Comparison of ENCODE assay signal across 30 cellular contexts in genomic region chr11:11379661-11380060, GRCh38. TPM values are rescaled to one million over a fixed set of nuclear protein-coding genes. Genes with fewer than 3 reads are reported as not detected.
"Had no signal": no experiment of that assay in that cellular context is flagged by ENCODE, and none has a peak within 500 bp of the region (broad histone marks: within the 10 kb centered on the region; RNA-seq: fewer than 3 reads in every experiment).

No MANE protein-coding gene starts in this region.

- H3K27me3 ChIP-seq: ovary, right lobe of liver, sigmoid colon, stomach, thyroid gland, tibial nerve, upper lobe of left lung, uterus had no signal

- H3K4me3 ChIP-seq: ovary, psoas muscle, right lobe of liver, sigmoid colon, stomach, thoracic aorta, thyroid gland, tibial nerve, upper lobe of left lung, uterus had no signal

- H3K27ac ChIP-seq: neutrophil, ovary, parathyroid adenoma, psoas muscle, right lobe of liver, sigmoid colon, stomach, thoracic aorta, thyroid gland, tibial nerve, upper lobe of left lung, uterus had no signal

- H3K4me1 Mint-ChIP-seq: naive thymus-derived CD8-positive, alpha-beta T cell; neural crest cell; stimulated activated effector memory CD8-positive, alpha-beta T cell treated with anti-CD3 and anti-CD28 coated beads, Interleukin-12 subunit alpha, Interleukin-12 subunit beta, amount 100 ng/mL, for 72 hours; stimulated activated naive B cell treated with anti-CD40 and anti-IgM and Interleukin-4, amounts not matched to agents 10 μg/mL and 1 μg/mL and 100 μg/mL, for 72 hours had no signal

- H3K27ac Mint-ChIP-seq: naive thymus-derived CD8-positive, alpha-beta T cell; natural killer cell treated with Interleukin-12 subunit alpha and Interleukin-12 subunit beta and Interleukin-15 and Interleukin-18, amount 100 ng/mL, for 72 hours; nephron progenitor cell; progenitor cell of endocrine pancreas; stimulated activated effector memory CD8-positive, alpha-beta T cell treated with anti-CD3 and anti-CD28 coated beads, Interleukin-12 subunit alpha, Interleukin-12 subunit beta, amount 100 ng/mL, for 72 hours; stimulated activated naive B cell treated with anti-CD40 and anti-IgM and Interleukin-4, amounts not matched to agents 10 μg/mL and 1 μg/mL and 100 μg/mL, for 72 hours; stimulated activated naive CD8-positive, alpha-beta T cell treated with anti-CD3 and anti-CD28 coated beads, Interleukin-15, Interleukin-2, amounts not matched to agents 100 ng/mL and 50 ng/mL, for 24 hours had no signal

- H3K36me3 ChIP-seq: neutrophil, ovary, right lobe of liver, stomach, thoracic aorta, uterus had no signal

- H3K9me3 Mint-ChIP-seq: naive thymus-derived CD8-positive, alpha-beta T cell; natural killer cell treated with Interleukin-12 subunit alpha and Interleukin-12 subunit beta and Interleukin-15 and Interleukin-18, amount 100 ng/mL, for 72 hours; nephron progenitor cell; neural crest cell; stimulated activated effector memory CD8-positive, alpha-beta T cell treated with anti-CD3 and anti-CD28 coated beads, Interleukin-12 subunit alpha, Interleukin-12 subunit beta, amount 100 ng/mL, for 72 hours; stimulated activated naive B cell treated with anti-CD40 and anti-IgM and Interleukin-4, amounts not matched to agents 10 μg/mL and 1 μg/mL and 100 μg/mL, for 72 hours; stimulated activated naive CD8-positive, alpha-beta T cell treated with anti-CD3 and anti-CD28 coated beads, Interleukin-15, Interleukin-2, amounts not matched to agents 100 ng/mL and 50 ng/mL, for 24 hours had no signal

- H3K27me3 Mint-ChIP-seq: progenitor cell of endocrine pancreas; stimulated activated naive CD8-positive, alpha-beta T cell treated with anti-CD3 and anti-CD28 coated beads, Interleukin-15, Interleukin-2, amounts not matched to agents 100 ng/mL and 50 ng/mL, for 24 hours had no signal

- DNase-seq: naive thymus-derived CD8-positive, alpha-beta T cell; nephron progenitor cell; nucleus accumbens; ovary; posterior cingulate gyrus; psoas muscle; right cardiac atrium; right lobe of liver; sigmoid colon; small intestine; stimulated activated CD4-positive, alpha-beta T cell treated with anti-CD3 and anti-CD28 coated beads, Interleukin-15, amount 100 ng/mL, for 24 hours; stimulated activated CD4-positive, alpha-beta T cell treated with anti-CD3 and anti-CD28 coated beads, Interleukin-2, amount 100 ng/mL, for 24 hours; stimulated activated CD4-positive, alpha-beta T cell treated with anti-CD3 and anti-CD28 coated beads, Interleukin-2, amount 100 ng/mL, for 48 hours; stimulated activated CD4-positive, alpha-beta T cell treated with anti-CD3 and anti-CD28 coated beads, Interleukin-4, amount 100 ng/mL, for 24 hours; stimulated activated naive B cell treated with anti-CD40 and anti-IgM and Interleukin-4, amounts not matched to agents 10 μg/mL and 1 μg/mL and 100 μg/mL, for 72 hours; stimulated activated naive CD4-positive, alpha-beta T cell treated with Interleukin-2 at 50 U/mL for 16 hours; stomach; thyroid gland; trophoblast cell; upper lobe of left lung; uterus had no signal

- H3K4me3 Mint-ChIP-seq: naive thymus-derived CD8-positive, alpha-beta T cell; natural killer cell treated with Interleukin-12 subunit alpha and Interleukin-12 subunit beta and Interleukin-15 and Interleukin-18, amount 100 ng/mL, for 72 hours; nephron progenitor cell; neural crest cell; stimulated activated effector memory CD8-positive, alpha-beta T cell treated with anti-CD3 and anti-CD28 coated beads, Interleukin-12 subunit alpha, Interleukin-12 subunit beta, amount 100 ng/mL, for 72 hours; stimulated activated naive B cell treated with anti-CD40 and anti-IgM and Interleukin-4, amounts not matched to agents 10 μg/mL and 1 μg/mL and 100 μg/mL, for 72 hours; stimulated activated naive CD8-positive, alpha-beta T cell treated with anti-CD3 and anti-CD28 coated beads, Interleukin-15, Interleukin-2, amounts not matched to agents 100 ng/mL and 50 ng/mL, for 24 hours had no signal

- H3K9me3 ChIP-seq: neutrophil, ovary, psoas muscle, right lobe of liver, sigmoid colon, stomach, thoracic aorta, thyroid gland, tibial nerve, upper lobe of left lung, uterus had no signal

- H3K36me3 Mint-ChIP-seq: naive thymus-derived CD8-positive, alpha-beta T cell; natural killer cell treated with Interleukin-12 subunit alpha and Interleukin-12 subunit beta and Interleukin-15 and Interleukin-18, amount 100 ng/mL, for 72 hours; stimulated activated effector memory CD8-positive, alpha-beta T cell treated with anti-CD3 and anti-CD28 coated beads, Interleukin-12 subunit alpha, Interleukin-12 subunit beta, amount 100 ng/mL, for 72 hours; stimulated activated naive B cell treated with anti-CD40 and anti-IgM and Interleukin-4, amounts not matched to agents 10 μg/mL and 1 μg/mL and 100 μg/mL, for 72 hours had no signal

RNA-seq across cellular contexts. Expression of gene CSNK2A3, which starts 26.6 kb away (rescaled TPM):
- total RNA-seq: natural killer cell treated with Interleukin-12 subunit alpha and Interleukin-12 subunit beta and Interleukin-15 and Interleukin-18, amount 100 ng/mL, for 72 hours had no signal
